Comparison of ENCODE assay signal across 22 cellular contexts in genomic region chr5:92421937-92422336, GRCh38.
DNase-seq lines count a peak whose midpoint lies in the region; TF ChIP-seq lines count a peak whose summit lies in the region.
"Had no signal": no experiment of that assay in that cellular context is flagged by ENCODE, and none has a peak within 500 bp of the region (broad histone marks: within the 10 kb centered on the region; RNA-seq: fewer than 3 reads in every experiment).

No MANE protein-coding gene starts in this region.

- H3K4me3 ChIP-seq in foreskin fibroblast (ENCODE audit: low read depth in 1 of 2, low read length in 2 of 2) = no peak overlapping the region
- H3K4me3 ChIP-seq in effector memory CD4-positive, alpha-beta T cell (ENCODE audit: insufficient read depth, low read depth, low read length, poor library complexity, severe bottlenecking) = no peak overlapping the region
- H3K4me3 ChIP-seq: esophagus muscularis mucosa, gastroesophageal sphincter, right atrium auricular region, SJCRH30, thoracic aorta had no signal

- DNase-seq in A172 (ENCODE audit: low spot score) (peak; percentile 19), ELR (ENCODE audit: low read depth) (peak; percentile 31), OCI-M1 (lab: John Stamatoyannopoulos, UW) (peak; percentile 58), foreskin fibroblast (peak; percentile 3 to 10), OCI-M2 (lab: John Stamatoyannopoulos, UW; ENCODE audit: unreplicated experiment) (no peak)
- no peak for DNase-seq in effector memory CD4-positive, alpha-beta T cell
- DNase-seq in stimulated activated naive CD4-positive, alpha-beta T cell (lab: John Stamatoyannopoulos, UW) = no peak
- DNase-seq: activated CD4-positive, alpha-beta memory T cell treated with anti-CD3 and anti-CD28 coated beads for 36 hours; activated CD8-positive, alpha-beta memory T cell treated with anti-CD3 and anti-CD28 coated beads, Interleukin-2, amount 50 U/mL, for 48 hours; hippocampal formation; NCI-H187; NCI-H446; stimulated activated CD4-positive, alpha-beta T cell treated with anti-CD3 and anti-CD28 coated beads, Interleukin-12 subunit alpha, Interleukin-12 subunit beta, amount 100 ng/mL, for 4 hours; stimulated activated CD4-positive, alpha-beta T cell treated with anti-CD3 and anti-CD28 coated beads, Interleukin-4, amount 100 ng/mL, for 24 hours; stimulated activated naive CD4-positive, alpha-beta T cell treated with Interleukin-2 at 50 U/mL for 16 hours; T-cell had no signal

- no peaks in the 10 kb centered on the region for H3K9me3 ChIP-seq in effector memory CD4-positive, alpha-beta T cell (ENCODE audit: control insufficient read depth, low read length)
- H3K9me3 ChIP-seq: esophagus muscularis mucosa, gastroesophageal sphincter, thoracic aorta had no signal

- H3K36me3 ChIP-seq in effector memory CD4-positive, alpha-beta T cell (ENCODE audit: control insufficient read depth, insufficient read depth, low read length) = no peaks in the 10 kb centered on the region
- H3K36me3 ChIP-seq: esophagus muscularis mucosa, gastroesophageal sphincter, right atrium auricular region, thoracic aorta had no signal

- H3K4me1 ChIP-seq in effector memory CD4-positive, alpha-beta T cell (ENCODE audit: control insufficient read depth, insufficient read depth, low read length, poor library complexity, severe bottlenecking) = no peaks in the 10 kb centered on the region
- H3K4me1 ChIP-seq: esophagus muscularis mucosa, gastroesophageal sphincter, parathyroid adenoma, right atrium auricular region, SJCRH30 had no signal

- H3K27me3 ChIP-seq in effector memory CD4-positive, alpha-beta T cell (replicated peaks; ENCODE audit: control insufficient read depth, insufficient read depth, low read length, poor library complexity, severe bottlenecking) = no peaks in the 10 kb centered on the region
- H3K27me3 ChIP-seq: esophagus muscularis mucosa, gastroesophageal sphincter, right atrium auricular region, SJCRH30 had no signal

- no peak overlapping the region for H3K27ac ChIP-seq in effector memory CD4-positive, alpha-beta T cell (ENCODE audit: insufficient read depth, low read length, poor library complexity, severe bottlenecking)
- H3K27ac ChIP-seq: esophagus muscularis mucosa, gastroesophageal sphincter, parathyroid adenoma, right atrium auricular region, SJCRH30, thoracic aorta had no signal

- TF ChIP-seq CTCF in foreskin fibroblast (IDR thresholded peaks at IDR 0.05; ENCODE audit: low read depth, low read length) = no peak

Comparison
In these comparisons a context has a peak if more than half of its experiments do, and no peak if none do; other contexts are left out.
1. DNase-seq: peak in A172 (single experiment), ELR (single experiment), OCI-M1 (single experiment) and foreskin fibroblast (2 of 2); none in OCI-M2 (single experiment), effector memory CD4-positive, alpha-beta T cell (0 of 3) and stimulated activated naive CD4-positive, alpha-beta T cell (0 of 6).